22 cellular contexts compared by ENCODE assay signal in genomic region chr11:93623938-93624337, GRCh38.
"Had no signal": no experiment of that assay in that cellular context is flagged by ENCODE, and none has a peak within 500 bp of the region (broad histone marks: within the 10 kb centered on the region; RNA-seq: fewer than 3 reads in every experiment).

No MANE protein-coding gene starts in this region.

- H3K9me3 Mint-ChIP-seq: activated CD8-positive, alpha-beta T cell treated with anti-CD3 and anti-CD28 coated beads for 36 hours; activated naive CD4-positive, alpha-beta T cell treated with anti-CD3 and anti-CD28 coated beads, Interleukin-2, amount 10 ng/mL, durations not matched to agents 7 days and 5 days; activated naive CD8-positive, alpha-beta T cell treated with anti-CD3 and anti-CD28 coated beads, Interleukin-2, amount 50 U/mL, for 24 hours; central memory CD8-positive, alpha-beta T cell; naive thymus-derived CD4-positive, alpha-beta T cell; stimulated activated memory B cell treated with anti-CD40 and anti-IgM and Interleukin-4, amounts not matched to agents 10 μg/mL and 1 μg/mL and 100 μg/mL, for 72 hours had no signal

- H3K4me1 Mint-ChIP-seq: activated naive CD4-positive, alpha-beta T cell treated with anti-CD3 and anti-CD28 coated beads, Interleukin-2, amount 10 ng/mL, durations not matched to agents 7 days and 5 days; activated naive CD8-positive, alpha-beta T cell treated with anti-CD3 and anti-CD28 coated beads, Interleukin-2, amount 50 U/mL, for 24 hours; central memory CD8-positive, alpha-beta T cell; stimulated activated memory B cell treated with anti-CD40 and anti-IgM and Interleukin-4, amounts not matched to agents 10 μg/mL and 1 μg/mL and 100 μg/mL, for 72 hours had no signal

- H3K4me3 Mint-ChIP-seq: activated CD8-positive, alpha-beta T cell treated with anti-CD3 and anti-CD28 coated beads for 36 hours; activated naive CD4-positive, alpha-beta T cell treated with anti-CD3 and anti-CD28 coated beads, Interleukin-2, amount 10 ng/mL, durations not matched to agents 7 days and 5 days; activated naive CD8-positive, alpha-beta T cell treated with anti-CD3 and anti-CD28 coated beads, Interleukin-2, amount 50 U/mL, for 24 hours; central memory CD8-positive, alpha-beta T cell; naive thymus-derived CD4-positive, alpha-beta T cell; stimulated activated memory B cell treated with anti-CD40 and anti-IgM and Interleukin-4, amounts not matched to agents 10 μg/mL and 1 μg/mL and 100 μg/mL, for 72 hours; WTC11 had no signal

- H3K4me1 ChIP-seq: colonic mucosa, left lung, sigmoid colon, spleen, upper lobe of right lung had no signal

- H3K27me3 ChIP-seq: colonic mucosa, left lung, sigmoid colon, upper lobe of right lung had no signal

- H3K4me3 ChIP-seq: colonic mucosa, left lung, sigmoid colon, spleen, thoracic aorta, upper lobe of right lung had no signal

- H3K9me3 ChIP-seq: colonic mucosa, left lung, sigmoid colon, spleen, thoracic aorta, upper lobe of right lung had no signal

- H3K36me3 Mint-ChIP-seq: activated naive CD4-positive, alpha-beta T cell treated with anti-CD3 and anti-CD28 coated beads, Interleukin-2, amount 10 ng/mL, durations not matched to agents 7 days and 5 days; naive thymus-derived CD4-positive, alpha-beta T cell; stimulated activated memory B cell treated with anti-CD40 and anti-IgM and Interleukin-4, amounts not matched to agents 10 μg/mL and 1 μg/mL and 100 μg/mL, for 72 hours; WTC11 had no signal

- ATAC-seq: activated CD8-positive, alpha-beta T cell treated with anti-CD3 and anti-CD28 coated beads for 36 hours; left lung; naive thymus-derived CD4-positive, alpha-beta T cell; stimulated activated memory B cell treated with anti-CD40 and anti-IgM and Interleukin-4, amounts not matched to agents 10 μg/mL and 1 μg/mL and 100 μg/mL, for 72 hours had no signal

- H3K27me3 Mint-ChIP-seq: activated naive CD8-positive, alpha-beta T cell treated with anti-CD3 and anti-CD28 coated beads, Interleukin-2, amount 50 U/mL, for 24 hours had no signal

- H3K27ac ChIP-seq: colonic mucosa, left lung, sigmoid colon, thoracic aorta, upper lobe of right lung had no signal

- DNase-seq: activated CD4-positive, alpha-beta T cell treated with anti-CD3 and anti-CD28 coated beads for 4 hours; activated CD8-positive, alpha-beta T cell treated with anti-CD3 and anti-CD28 coated beads for 36 hours; activated naive CD4-positive, alpha-beta T cell treated with anti-CD3 and anti-CD28 coated beads, Interleukin-2, amount 10 ng/mL, durations not matched to agents 7 days and 5 days; activated naive CD8-positive, alpha-beta T cell treated with anti-CD3 and anti-CD28 coated beads, Interleukin-2, amount 50 U/mL, for 24 hours; activated T-cell treated with anti-CD3 and anti-CD28 coated beads, Interleukin-2, amount 50 U/mL, for 1 hour; aorta; colonic mucosa; foreskin melanocyte; glutamatergic neuron; left lung; mammary epithelial cell; naive thymus-derived CD4-positive, alpha-beta T cell; nucleus accumbens; sigmoid colon; spleen; stimulated activated CD4-positive, alpha-beta T cell treated with anti-CD3 and anti-CD28 coated beads, Interleukin-4, amount 100 ng/mL, for 4 hours; SW 1271; upper lobe of right lung had no signal

- H3K36me3 ChIP-seq: colonic mucosa, left lung, sigmoid colon, spleen, thoracic aorta, upper lobe of right lung had no signal

- H3K27ac Mint-ChIP-seq: activated CD8-positive, alpha-beta T cell treated with anti-CD3 and anti-CD28 coated beads for 36 hours; activated naive CD4-positive, alpha-beta T cell treated with anti-CD3 and anti-CD28 coated beads, Interleukin-2, amount 10 ng/mL, durations not matched to agents 7 days and 5 days; activated naive CD8-positive, alpha-beta T cell treated with anti-CD3 and anti-CD28 coated beads, Interleukin-2, amount 50 U/mL, for 24 hours; naive thymus-derived CD4-positive, alpha-beta T cell; stimulated activated memory B cell treated with anti-CD40 and anti-IgM and Interleukin-4, amounts not matched to agents 10 μg/mL and 1 μg/mL and 100 μg/mL, for 72 hours; WTC11 had no signal
